Comparison of ENCODE assay signal across 8 cellular contexts in genomic region chr7:17130281-17131059, GRCh38.
DNase-seq lines count a peak whose midpoint lies in the region; ATAC-seq and TF ChIP-seq lines count a peak whose summit lies in the region.

No MANE protein-coding gene starts in this region.

- peaks cover 13% of the 10 kb centered on the region for H3K36me3 Mint-ChIP-seq in activated naive CD4-positive, alpha-beta T cell treated with anti-CD3 and anti-CD28 coated beads, Interleukin-2, amount 10 ng/mL, durations not matched to agents 7 days and 5 days
- H3K36me3 Mint-ChIP-seq in activated naive CD8-positive, alpha-beta T cell treated with anti-CD3 and anti-CD28 coated beads for 36 hours: peaks cover 2% of the 10 kb centered on the region

- no peaks in the 10 kb centered on the region for H3K27me3 Mint-ChIP-seq in activated naive CD4-positive, alpha-beta T cell treated with anti-CD3 and anti-CD28 coated beads, Interleukin-2, amount 10 ng/mL, durations not matched to agents 7 days and 5 days
- H3K27me3 Mint-ChIP-seq in activated naive CD8-positive, alpha-beta T cell treated with anti-CD3 and anti-CD28 coated beads for 36 hours: no peaks in the 10 kb centered on the region

- no peak for TF ChIP-seq POLR2A in transverse colon (IDR thresholded peaks at IDR 0.05)

- no peak for TF ChIP-seq CTCF in kidney epithelial cell (IDR thresholded peaks at IDR 0.05; ENCODE audit: insufficient read depth, low read length, poor library complexity, severe bottlenecking)
- TF ChIP-seq CTCF in transverse colon (IDR thresholded peaks at IDR 0.05): no peak

- peak overlapping the region; percentile 6 for H3K4me3 Mint-ChIP-seq in activated naive CD4-positive, alpha-beta T cell treated with anti-CD3 and anti-CD28 coated beads, Interleukin-2, amount 10 ng/mL, durations not matched to agents 7 days and 5 days
- peak overlapping the region; percentile 0 for H3K4me3 Mint-ChIP-seq in activated naive CD8-positive, alpha-beta T cell treated with anti-CD3 and anti-CD28 coated beads for 36 hours

- ATAC-seq in GM18520 (IDR thresholded peaks at IDR 0.05; ENCODE audit: unreplicated experiment) (no peak), GM21447 (IDR thresholded peaks at IDR 0.05; ENCODE audit: unreplicated experiment) (no peak)

- intact Hi-C loops in transverse colon (cut with DNase I; ENCODE audit: low total_unique reads): no loop called here

- peaks cover 11% of the 10 kb centered on the region for H3K9me3 Mint-ChIP-seq in activated naive CD4-positive, alpha-beta T cell treated with anti-CD3 and anti-CD28 coated beads, Interleukin-2, amount 10 ng/mL, durations not matched to agents 7 days and 5 days
- H3K9me3 Mint-ChIP-seq in activated naive CD8-positive, alpha-beta T cell treated with anti-CD3 and anti-CD28 coated beads for 36 hours: peaks cover 1% of the 10 kb centered on the region

- DNase-seq in activated naive CD4-positive, alpha-beta T cell treated with anti-CD3 and anti-CD28 coated beads, Interleukin-2, amount 10 ng/mL, durations not matched to agents 7 days and 5 days: no peak
- no peak for DNase-seq in activated naive CD4-positive, alpha-beta T cell treated with Interleukin-2 at 50 U/mL for 16 hours
- DNase-seq in activated naive CD8-positive, alpha-beta T cell treated with anti-CD3 and anti-CD28 coated beads for 36 hours: no peak
- DNase-seq in kidney epithelial cell (ENCODE audit: low read depth) (peak; percentile 79), transverse colon (no peak), amygdala (lab: John Stamatoyannopoulos, UW) (no peak)

- no peak for TF ChIP-seq EP300 in transverse colon (IDR thresholded peaks at IDR 0.05; ENCODE audit: low read depth)

- WGBS in transverse colon (ENCODE audit: low coverage in 1 of 2), 2 donors: 32 to 42% methylated on average over 5 of the region's 5 CpGs

- CTCF ChIA-PET in activated naive CD4-positive, alpha-beta T cell treated with anti-CD3 and anti-CD28 coated beads, Interleukin-2, amount 10 ng/mL, durations not matched to agents 7 days and 5 days (lab: Charles Lee): interaction anchor here (1.3 to 1.6 kb wide), 3 partner anchors 10 to 121 kb away, joined by 3 to 4 read pairs (median 3); no protein-coding TSS in a partner anchor

- no peaks in the 10 kb centered on the region for H3K9me3 ChIP-seq in transverse colon

- peak overlapping the region; percentile 8 for H3K27ac Mint-ChIP-seq in activated naive CD4-positive, alpha-beta T cell treated with anti-CD3 and anti-CD28 coated beads, Interleukin-2, amount 10 ng/mL, durations not matched to agents 7 days and 5 days
- H3K27ac Mint-ChIP-seq in activated naive CD8-positive, alpha-beta T cell treated with anti-CD3 and anti-CD28 coated beads for 36 hours: no peak overlapping the region

- H3K36me3 ChIP-seq in kidney epithelial cell (ENCODE audit: control insufficient read depth, insufficient read depth, low read length): no peaks in the 10 kb centered on the region
- H3K36me3 ChIP-seq in transverse colon: no peaks in the 10 kb centered on the region

- peaks cover 0 to 5% (median 0%) of the 10 kb centered on the region in 4 donors for H3K4me1 ChIP-seq in transverse colon

- H3K4me1 Mint-ChIP-seq in activated naive CD4-positive, alpha-beta T cell treated with anti-CD3 and anti-CD28 coated beads, Interleukin-2, amount 10 ng/mL, durations not matched to agents 7 days and 5 days: peaks cover 41% of the 10 kb centered on the region
- H3K4me1 Mint-ChIP-seq in activated naive CD8-positive, alpha-beta T cell treated with anti-CD3 and anti-CD28 coated beads for 36 hours: peaks cover 26% of the 10 kb centered on the region

- H3K27ac ChIP-seq in transverse colon: peak overlapping the region in 3 of 4 donors; percentile 11 to 51 (median 41)

- H3K27me3 ChIP-seq in kidney epithelial cell (ENCODE audit: control insufficient read depth, insufficient read depth, low read length) (no peaks in the 10 kb centered on the region), transverse colon (no peaks in the 10 kb centered on the region)

- H3K4me3 ChIP-seq in kidney epithelial cell (ENCODE audit: low read depth, low read length) (no peak overlapping the region), transverse colon (peak overlapping the region in 1 of 4 donors; percentile 2)

- in situ Hi-C loops in transverse colon (cut with MboI; ENCODE audit: low pct_ligation_motif_present in 1 of 4, low pct_unique_long_range_greater_than_20kb in 1 of 4, low sequenced_read_pairs in 3 of 4): no loop called here
